ENCODE assay signal across 12 cellular contexts in the genomic region with DNA sequence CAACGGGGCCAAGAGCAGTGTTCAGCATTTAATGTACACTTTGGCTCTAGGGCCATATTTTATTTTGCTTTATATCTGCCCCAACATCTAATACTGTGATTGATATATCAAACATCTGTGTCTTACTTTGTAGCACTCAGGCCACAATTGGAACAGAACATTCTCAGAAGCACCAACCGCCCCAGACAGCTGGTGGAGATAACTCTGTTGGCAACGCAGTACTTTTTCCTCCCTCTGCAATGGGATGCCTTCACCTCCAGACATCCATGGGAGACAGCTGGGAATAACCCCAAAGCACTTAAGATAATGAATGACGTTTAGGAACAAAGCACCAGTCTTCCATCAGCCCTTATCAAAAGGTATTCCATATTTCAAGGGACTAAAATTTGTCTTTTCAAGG. TPM values are rescaled to one million over a fixed set of nuclear protein-coding genes. Genes with fewer than 3 reads are reported as not detected.
DNase-seq lines count a peak whose midpoint lies in the region; ATAC-seq and TF ChIP-seq lines count a peak whose summit lies in the region.
"Had no signal": no experiment of that assay in that cellular context is flagged by ENCODE, and none has a peak within 500 bp of the region (broad histone marks: within the 10 kb centered on the region; RNA-seq: fewer than 3 reads in every experiment).

No MANE protein-coding gene starts in this region.

- H3K27ac Mint-ChIP-seq in CD8-positive, alpha-beta T cell: peak overlapping the region; percentile 96
- H3K27ac Mint-ChIP-seq in activated naive CD8-positive, alpha-beta T cell treated with anti-CD3 and anti-CD28 coated beads, Interleukin-2, amount 50 U/mL, for 24 hours: peak overlapping the region; percentile 91

- peaks cover 92% of the 10 kb centered on the region for H3K4me1 Mint-ChIP-seq in CD8-positive, alpha-beta T cell (ENCODE audit: low read depth)
- peaks cover 100% of the 10 kb centered on the region for H3K4me1 Mint-ChIP-seq in activated naive CD8-positive, alpha-beta T cell treated with anti-CD3 and anti-CD28 coated beads, Interleukin-2, amount 50 U/mL, for 24 hours

- H3K4me3 Mint-ChIP-seq in CD8-positive, alpha-beta T cell: peak overlapping the region; percentile 68
- peak overlapping the region; percentile 46 for H3K4me3 Mint-ChIP-seq in activated naive CD8-positive, alpha-beta T cell treated with anti-CD3 and anti-CD28 coated beads, Interleukin-2, amount 50 U/mL, for 24 hours

- TF ChIP-seq CTCF in A673 (conservative IDR thresholded peaks at IDR 0.05; ENCODE audit: low read depth, low read length): no peak
- no peak for TF ChIP-seq CTCF in CD8-positive, alpha-beta T cell (IDR thresholded peaks at IDR 0.05)

- no peak for DNase-seq in A673 (ENCODE audit: low spot score)
- DNase-seq in CD8-positive, alpha-beta T cell: no peak
- no peak for DNase-seq in activated naive CD8-positive, alpha-beta T cell treated with anti-CD3 and anti-CD28 coated beads, Interleukin-2, amount 50 U/mL, for 24 hours
- DNase-seq in myocyte (ENCODE audit: low read depth): peak; percentile 78
- no peak for DNase-seq in stimulated activated CD8-positive, alpha-beta memory T cell treated with anti-CD3 and anti-CD28 coated beads, Interleukin-4, amount 100 ng/mL, for 48 hours
- DNase-seq: activated CD4-positive, CD25-positive, alpha-beta regulatory T cell; cortex of kidney; NCI-H2029 treated with DMSO at 0.1 percent for 48 hours; psoas muscle; stimulated activated CD4-positive, alpha-beta T cell treated with anti-CD3 and anti-CD28 coated beads, Interleukin-1b, Interleukin-23, amount 100 ng/mL, for 48 hours had no signal

- CTCF ChIA-PET in A673 (lab: Charles Lee): no interaction called here
- CTCF ChIA-PET in CD8-positive, alpha-beta T cell (lab: Charles Lee): interaction anchor here (0.6 to 4.4 kb wide), 7 partner anchors 9 to 83 kb away, joined by 3 to 23 read pairs (median 14); partner anchors contain the start of gene PIP4K2A

- H3K9me3 Mint-ChIP-seq in CD8-positive, alpha-beta T cell: no peaks in the 10 kb centered on the region
- H3K9me3 Mint-ChIP-seq in activated naive CD8-positive, alpha-beta T cell treated with anti-CD3 and anti-CD28 coated beads, Interleukin-2, amount 50 U/mL, for 24 hours: no peaks in the 10 kb centered on the region

- intact Hi-C loops in A673 (cut with micrococcal nuclease; ENCODE audit: unreplicated experiment): no loop called here
- intact Hi-C loops in CD8-positive, alpha-beta T cell (cut with DNase I, micrococcal nuclease): loop anchor here (1.0 to 10.0 kb wide), 3 partner anchors 9 to 432 kb away; no protein-coding TSS in a partner anchor

- H3K27me3 Mint-ChIP-seq in CD8-positive, alpha-beta T cell (ENCODE audit: low read depth): no peaks in the 10 kb centered on the region
- no peaks in the 10 kb centered on the region for H3K27me3 Mint-ChIP-seq in activated naive CD8-positive, alpha-beta T cell treated with anti-CD3 and anti-CD28 coated beads, Interleukin-2, amount 50 U/mL, for 24 hours

- BruUV-seq in A673 (replicated peaks; lab: Mats Ljungman, UMichigan): no TSS peak

- no peak for ATAC-seq in CD8-positive, alpha-beta T cell
- no peak for ATAC-seq in activated naive CD8-positive, alpha-beta T cell treated with anti-CD3 and anti-CD28 coated beads, Interleukin-2, amount 50 U/mL, for 24 hours
- ATAC-seq in esophagus mucosa (no peak), GM18502 (IDR thresholded peaks at IDR 0.05; ENCODE audit: poor library complexity, unreplicated experiment) (no peak)
- ATAC-seq: psoas muscle had no signal

- no peaks in the 10 kb centered on the region for H3K36me3 ChIP-seq in A673 (ENCODE audit: insufficient read depth, low read length, poor library complexity, severe bottlenecking)
- no peaks in the 10 kb centered on the region for H3K36me3 ChIP-seq in CD8-positive, alpha-beta T cell (ENCODE audit: insufficient read depth, low read length)

- POLR2A ChIA-PET in A673 (lab: Charles Lee; ENCODE audit: low non-redundant PET): no interaction called here
- POLR2A ChIA-PET in CD8-positive, alpha-beta T cell (lab: Charles Lee): interaction anchor here (0.8 to 6.0 kb wide), 8 partner anchors 9 to 220 kb away, joined by 3 to 38 read pairs (median 3); partner anchors contain the start of gene PIP4K2A

- H3K4me1 ChIP-seq in A673 (ENCODE audit: insufficient read depth, low read length, poor library complexity, severe bottlenecking): peaks cover 33% of the 10 kb centered on the region
- H3K4me1 ChIP-seq in CD8-positive, alpha-beta T cell (ENCODE audit: insufficient read depth, low read length): peaks cover 98% of the 10 kb centered on the region

- H3K27ac ChIP-seq in A673 (ENCODE audit: low read depth, low read length, poor library complexity, severe bottlenecking): peak overlapping the region; percentile 46
- H3K27ac ChIP-seq in CD8-positive, alpha-beta T cell (ENCODE audit: low read depth, low read length): no peak overlapping the region
- H3K27ac ChIP-seq: psoas muscle had no signal

- no peaks in the 10 kb centered on the region for H3K27me3 ChIP-seq in A673 (replicated peaks; ENCODE audit: insufficient read depth, low read depth, low read length, poor library complexity)
- H3K27me3 ChIP-seq in CD8-positive, alpha-beta T cell (ENCODE audit: insufficient read depth, low read length): no peaks in the 10 kb centered on the region

- H3K4me3 ChIP-seq in A673 (ENCODE audit: low read depth, low read length, poor library complexity, severe bottlenecking): no peak overlapping the region
- H3K4me3 ChIP-seq in CD8-positive, alpha-beta T cell (ENCODE audit: low read depth, low read length): no peak overlapping the region
- H3K4me3 ChIP-seq: psoas muscle had no signal

- H3K36me3 Mint-ChIP-seq in CD8-positive, alpha-beta T cell: peaks cover 17% of the 10 kb centered on the region
- peaks cover 22% of the 10 kb centered on the region for H3K36me3 Mint-ChIP-seq in activated naive CD8-positive, alpha-beta T cell treated with anti-CD3 and anti-CD28 coated beads, Interleukin-2, amount 50 U/mL, for 24 hours (ENCODE audit: low read depth)

- H3K9me3 ChIP-seq in A673 (ENCODE audit: low read depth, low read length, poor library complexity, severe bottlenecking): no peaks in the 10 kb centered on the region
- H3K9me3 ChIP-seq in CD8-positive, alpha-beta T cell (ENCODE audit: low read length): no peaks in the 10 kb centered on the region
- H3K9me3 ChIP-seq: psoas muscle had no signal

RNA-seq across cellular contexts. Expression of gene PIP4K2A, which starts 57.4 kb away (rescaled TPM):
- total RNA-seq in A673 (2021) (18.3 and 19.8 TPM in 2 replicates), myocyte (12.5 and 22.5 TPM in 2 replicates), esophagus mucosa (10.0 TPM)
- total RNA-seq in CD8-positive, alpha-beta T cell: 10 to 100 TPM; 82.5 to 89.5 TPM
- 18.3 TPM for polyA plus RNA-seq in myocyte (2012)
